Comparison of ENCODE assay signal across 10 cellular contexts in the genomic region with DNA sequence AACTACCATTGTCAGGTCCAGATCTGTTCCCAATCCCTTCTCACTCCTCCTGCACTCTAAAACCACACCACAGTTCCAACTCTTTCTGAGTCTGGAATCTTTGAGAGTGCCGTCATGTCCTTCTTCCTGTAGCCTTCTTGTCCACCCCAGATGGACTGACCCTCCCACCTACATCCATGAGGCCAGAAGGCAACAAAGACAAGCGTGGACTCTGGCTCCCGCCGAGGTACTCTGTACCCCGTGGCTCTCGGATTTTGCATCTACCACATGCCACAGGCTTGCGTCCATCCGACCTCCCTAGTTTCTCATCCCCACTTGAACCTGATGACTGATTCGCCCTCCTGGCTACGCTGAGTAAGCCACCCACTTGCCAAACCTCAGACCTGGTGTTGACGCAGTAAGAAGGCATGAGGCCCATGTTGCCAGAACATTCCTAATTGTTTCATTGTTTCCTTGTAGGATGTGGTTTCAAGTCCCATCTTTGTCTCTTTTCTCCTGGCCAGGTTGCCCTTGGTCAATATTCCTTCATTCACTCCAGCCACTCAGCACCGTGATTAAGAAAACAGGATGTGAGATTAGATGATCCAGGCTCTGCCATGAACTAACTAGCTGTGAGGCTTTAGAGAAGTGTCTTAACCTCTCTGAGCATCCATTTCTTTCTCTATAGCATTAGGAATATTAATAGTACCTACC. TPM values are rescaled to one million over a fixed set of nuclear protein-coding genes. Genes with fewer than 3 reads are reported as not detected.
DNase-seq lines count a peak whose midpoint lies in the region; ATAC-seq and TF ChIP-seq lines count a peak whose summit lies in the region.
"Had no signal": no experiment of that assay in that cellular context is flagged by ENCODE, and none has a peak within 500 bp of the region (broad histone marks: within the 10 kb centered on the region; RNA-seq: fewer than 3 reads in every experiment).

No MANE protein-coding gene starts in this region.

- H3K9me3 Mint-ChIP-seq in progenitor cell of endocrine pancreas (ENCODE audit: low read depth): peaks cover 3% of the 10 kb centered on the region
- H3K9me3 Mint-ChIP-seq: central memory CD8-positive, alpha-beta T cell had no signal

- DNase-seq in Caki2 (ENCODE audit: low read depth) (peak; percentile 35), RPMI7951 (ENCODE audit: low read depth) (peak; percentile 100), progenitor cell of endocrine pancreas (ENCODE audit: low spot score, unreplicated experiment) (no peak), cerebellar cortex (ENCODE audit: low spot score) (no peak), DMS79 (lab: John Stamatoyannopoulos, UW) (no peak), NOMO-1 (lab: John Stamatoyannopoulos, UW; ENCODE audit: unreplicated experiment in 2 of 2) (no peak)
- DNase-seq: NCI-H1436 treated with DMSO at 0.1 percent for 48 hours had no signal

- peak overlapping the region; percentile 83 for H3K27ac Mint-ChIP-seq in progenitor cell of endocrine pancreas

- no peak overlapping the region for H3K4me3 Mint-ChIP-seq in progenitor cell of endocrine pancreas (ENCODE audit: low read depth)
- H3K4me3 Mint-ChIP-seq: central memory CD8-positive, alpha-beta T cell had no signal

- no peaks in the 10 kb centered on the region for H3K27me3 Mint-ChIP-seq in progenitor cell of endocrine pancreas
- H3K27me3 Mint-ChIP-seq: central memory CD8-positive, alpha-beta T cell had no signal

- in situ Hi-C loops in Caki2 (cut with HindIII; ENCODE audit: low pct_unique_long_range_greater_than_20kb, low sequenced_read_pairs): no loop called here

- peak; percentile 44 for ATAC-seq in esophagus mucosa
- no peak for ATAC-seq in GM21526 (IDR thresholded peaks at IDR 0.05; ENCODE audit: low FRiP score, unreplicated experiment)

- no peak for TF ChIP-seq CTCF in progenitor cell of endocrine pancreas (IDR thresholded peaks at IDR 0.05; ENCODE audit: unreplicated experiment)

- peaks cover 32% of the 10 kb centered on the region for H3K4me1 Mint-ChIP-seq in progenitor cell of endocrine pancreas (ENCODE audit: low read depth)
- H3K4me1 Mint-ChIP-seq: central memory CD8-positive, alpha-beta T cell had no signal

- H3K36me3 Mint-ChIP-seq in progenitor cell of endocrine pancreas (ENCODE audit: insufficient read depth): peaks cover 4% of the 10 kb centered on the region

RNA-seq across cellular contexts. Expression of a gene that starts 1.1 kb away (rescaled TPM):
- total RNA-seq in Caki2 (2014; rRNA removed; shearing (Covaris generic); ENCODE audit: low replicate concordance): 23.6 and 38.7 TPM in 2 replicates
- 127 and 162 TPM in 2 replicates for total RNA-seq in RPMI7951 (2014; rRNA removed; shearing (Covaris generic))
- total RNA-seq in esophagus mucosa (18.4 TPM), progenitor cell of endocrine pancreas (25.8 and 27.0 TPM in 2 replicates)

Comparison
In these comparisons a context has a peak if more than half of its experiments do, and no peak if none do; other contexts are left out.
1. DNase-seq: peak in Caki2 (single experiment) and RPMI7951 (single experiment); none in progenitor cell of endocrine pancreas (single experiment), cerebellar cortex (single experiment), DMS79 (single experiment) and NOMO-1 (0 of 2).